9 cellular contexts compared by ENCODE assay signal in the genomic region with DNA sequence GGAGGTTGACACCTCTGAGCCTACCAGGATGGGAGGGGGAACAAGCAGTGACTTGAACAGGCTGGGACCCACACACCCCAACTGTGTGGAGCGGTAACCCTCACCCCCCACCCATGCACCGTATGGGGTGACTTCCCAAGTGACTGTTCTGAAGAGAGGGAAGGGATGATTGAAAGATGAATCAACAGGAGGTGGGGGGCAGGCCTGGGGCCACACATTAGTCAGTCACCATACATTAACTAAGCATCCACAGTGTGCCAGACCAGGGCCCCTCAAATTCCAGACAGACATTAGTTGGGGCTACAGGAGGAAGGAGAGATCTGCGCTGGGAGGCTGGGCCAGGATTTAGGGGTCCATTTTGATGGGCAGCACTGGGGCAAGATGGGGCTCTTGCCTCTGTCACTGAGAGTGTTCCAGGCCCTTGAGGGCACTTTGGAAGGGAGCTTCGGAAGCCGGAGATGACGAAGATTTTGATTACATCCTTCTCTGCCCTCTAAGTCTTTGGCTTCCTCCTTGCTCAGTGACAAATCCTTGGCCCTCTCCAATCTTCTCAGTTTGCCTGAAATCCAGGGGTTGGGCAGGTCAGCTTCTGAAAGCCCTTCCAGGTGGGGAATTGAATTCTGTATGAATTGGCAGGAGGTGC. TPM values are rescaled to one million over a fixed set of nuclear protein-coding genes. Genes with fewer than 3 reads are reported as not detected.
DNase-seq lines count a peak whose midpoint lies in the region; ATAC-seq and TF ChIP-seq lines count a peak whose summit lies in the region.
"Had no signal": no experiment of that assay in that cellular context is flagged by ENCODE, and none has a peak within 500 bp of the region (broad histone marks: within the 10 kb centered on the region; RNA-seq: fewer than 3 reads in every experiment).

No MANE protein-coding gene starts in this region.

- H3K36me3 ChIP-seq in RWPE2 (ENCODE audit: low read depth) (peaks cover 39% of the 10 kb centered on the region), fibroblast of lung (ENCODE audit: control insufficient read depth, insufficient read depth, low read length) (peaks cover 16% of the 10 kb centered on the region), sigmoid colon (no peaks in the 10 kb centered on the region)

- H3K9me3 ChIP-seq in RWPE2 (ENCODE audit: severe bottlenecking), result no peaks in the 10 kb centered on the region
- H3K9me3 ChIP-seq in fibroblast of lung (ENCODE audit: control insufficient read depth, insufficient read depth, low read depth, low read length), result no peaks in the 10 kb centered on the region
- H3K9me3 ChIP-seq in sigmoid colon, result no peaks in the 10 kb centered on the region

- peak overlapping the region; percentile 78 for H3K4me2 ChIP-seq in fibroblast of lung (ENCODE audit: extremely low read depth, insufficient read depth, low read length)

- H3K27ac ChIP-seq in RWPE2 (ENCODE audit: poor library complexity, severe bottlenecking), result peak overlapping the region; percentile 90
- H3K27ac ChIP-seq in fibroblast of lung (ENCODE audit: insufficient read depth, low read length), result peak overlapping the region; percentile 88
- peak overlapping the region; percentile 96 to 100 (median 99) for H3K27ac ChIP-seq in sigmoid colon

- no peak overlapping the region for H2AFZ ChIP-seq in fibroblast of lung (ENCODE audit: low read length)

- H3K27me3 ChIP-seq in RWPE2 (ENCODE audit: insufficient read depth, poor library complexity, severe bottlenecking) (no peaks in the 10 kb centered on the region), fibroblast of lung (ENCODE audit: control insufficient read depth, insufficient read depth, low read length) (no peaks in the 10 kb centered on the region), sigmoid colon (no peaks in the 10 kb centered on the region)

- peak overlapping the region; percentile 84 for H3K9ac ChIP-seq in fibroblast of lung (ENCODE audit: insufficient read depth, low read length)

- peak; percentile 69 for DNase-seq in RWPE2 (ENCODE audit: low spot score)
- DNase-seq in fibroblast of lung (ENCODE audit: low read depth in 2 of 2), result peak in 1 of 2 donors; percentile 46
- DNase-seq in sigmoid colon, result no peak
- no peak for DNase-seq in effector CD4-positive, alpha-beta T cell
- no peak for DNase-seq in NCI-H2171 (lab: John Stamatoyannopoulos, UW)

- intact Hi-C loops in sigmoid colon (cut with DNase I), result loop anchor here (1.0 kb wide), 2 partner anchors 45 to 113 kb away; partner anchors contain the start of gene TUG1

- TF ChIP-seq POLR2A in sigmoid colon (IDR thresholded peaks at IDR 0.05), result no peak

- TF ChIP-seq EP300 in sigmoid colon (IDR thresholded peaks at IDR 0.05), result no peak

- H4K20me1 ChIP-seq in fibroblast of lung (ENCODE audit: control insufficient read depth, extremely low read depth, insufficient read depth, low read length), result no peaks in the 10 kb centered on the region

- ATAC-seq in RWPE2 (ENCODE audit: low read depth) (peak; percentile 38), GM19324 (IDR thresholded peaks at IDR 0.05; ENCODE audit: low FRiP score, unreplicated experiment) (no peak), HG02970 (IDR thresholded peaks at IDR 0.05; ENCODE audit: low FRiP score, unreplicated experiment) (no peak)

- TF ChIP-seq CTCF in GM12875 (IDR thresholded peaks at IDR 0.05; ENCODE audit: borderline replicate concordance, insufficient read depth, low read depth, low read length), result no peak
- no peak for TF ChIP-seq CTCF in RWPE2 (IDR thresholded peaks at IDR 0.05; ENCODE audit: poor library complexity, severe bottlenecking)
- no peak for TF ChIP-seq CTCF in fibroblast of lung (conservative IDR thresholded peaks at IDR 0.05 in 1 of 2, IDR thresholded peaks at IDR 0.05 in 1 of 2; ENCODE audit: low read depth in 1 of 2, low read length in 2 of 2)
- no peak for TF ChIP-seq CTCF in sigmoid colon (IDR thresholded peaks at IDR 0.05)

- H3K4me1 ChIP-seq in RWPE2 (ENCODE audit: insufficient read depth, poor library complexity, severe bottlenecking) (peaks cover 21% of the 10 kb centered on the region), fibroblast of lung (ENCODE audit: control insufficient read depth, extremely low read depth, insufficient read depth, low read length) (peaks cover 24% of the 10 kb centered on the region), sigmoid colon (peaks cover 0 to 59% (median 55%) of the 10 kb centered on the region in 4 donors)

- H3K4me3 ChIP-seq in GM12875 (ENCODE audit: low read depth, low read length), result peak overlapping the region; percentile 64
- H3K4me3 ChIP-seq in RWPE2 (ENCODE audit: severe bottlenecking), result peak overlapping the region; percentile 91
- peak overlapping the region; percentile 67 to 98 (median 90) for H3K4me3 ChIP-seq in fibroblast of lung (replicated peaks in 1 of 4; ENCODE audit: control extremely low read depth in 1 of 4, insufficient read depth in 1 of 4, low read depth in 3 of 4, low read length in 4 of 4)
- H3K4me3 ChIP-seq in sigmoid colon, result peak overlapping the region; percentile 67 to 82 (median 80)

- WGBS in sigmoid colon, 2 donors, result 8 to 52% methylated on average over 6 of the region's 6 CpGs

- H3K79me2 ChIP-seq in fibroblast of lung (ENCODE audit: control insufficient read depth, insufficient read depth, low read length), result peaks cover 57% of the 10 kb centered on the region

RNA-seq across cellular contexts. Expression of gene SMTN, which starts 1.0 kb away (rescaled TPM):
- total RNA-seq in fibroblast of lung (79.4 and 95.1 TPM in 2 replicates), sigmoid colon (1,000 to 10,000 TPM in 3 of 4 donors, 100 to 1,000 TPM in 1; 987 to 1,789 (median 1,228) TPM)
- polyA plus RNA-seq in fibroblast of lung (43.7 and 61.5 TPM in 2 replicates), sigmoid colon (100 to 1,000 TPM in 1 of 3 donors, 10 to 100 TPM in 2; 23.8 to 103 (median 29.4) TPM)
- 79.5 and 122 TPM in 2 replicates for polyA plus RNA-seq in fibroblast of lung (2012)
- polyA minus RNA-seq in fibroblast of lung (ENCODE audit: low replicate concordance), result 126 and 165 TPM in 2 replicates

RNA-seq across cellular contexts. Expression of gene SELENOM, which starts 25.3 kb away (rescaled TPM):
- total RNA-seq in fibroblast of lung (127 and 132 TPM in 2 replicates), sigmoid colon (1,000 to 10,000 TPM in 3 of 4 donors, 100 to 1,000 TPM in 1; 868 to 1,938 (median 1,638) TPM)
- polyA plus RNA-seq in fibroblast of lung (93.5 and 130 TPM in 2 replicates), sigmoid colon (100 to 1,000 TPM in 2 of 3 donors, 10 to 100 TPM in 1; 40.9 to 192 (median 169) TPM)
- polyA plus RNA-seq in fibroblast of lung (2012), result 194 and 266 TPM in 2 replicates
- 41.9 and 111 TPM in 2 replicates for polyA minus RNA-seq in fibroblast of lung (ENCODE audit: low replicate concordance)

RNA-seq across cellular contexts. Expression of gene INPP5J, which starts 40.7 kb away (rescaled TPM):
- total RNA-seq in fibroblast of lung (0.26 and 0.33 TPM in 2 replicates), sigmoid colon (1 to 10 TPM; 1.1 to 2.2 (median 1.8) TPM)
- polyA plus RNA-seq in fibroblast of lung (0.17 and 0.23 TPM in 2 replicates), sigmoid colon (10 to 100 TPM; 11.4 to 15.3 (median 12.5) TPM)
- polyA plus RNA-seq in fibroblast of lung (2012), result 0.44 and 0.45 TPM in 2 replicates
- 0.27 TPM in 1 of 2 replicates, not detected in the other for polyA minus RNA-seq in fibroblast of lung (ENCODE audit: low replicate concordance)

RNA-seq across cellular contexts. Expression of gene PLA2G3, which starts 58.2 kb away (rescaled TPM):
- total RNA-seq in fibroblast of lung (0.33 TPM in 1 of 2 replicates, not detected in the other), sigmoid colon (not detected)
- polyA plus RNA-seq in fibroblast of lung (0.18 and 0.61 TPM in 2 replicates), sigmoid colon (1 to 10 TPM in 1 of 3 donors, not detected in 2; 5.2 TPM)
- polyA plus RNA-seq in fibroblast of lung (2012), result 0.16 and 0.92 TPM in 2 replicates
- 0.43 TPM in 1 of 2 replicates, not detected in the other for polyA minus RNA-seq in fibroblast of lung (ENCODE audit: low replicate concordance)
- total RNA-seq: activated CD8-positive, alpha-beta memory T cell treated with anti-CD3 and anti-CD28 coated beads for 36 hours had no signal

Comparison
In these comparisons a context has a peak if more than half of its experiments do, and no peak if none do; other contexts are left out.
1. RNA of gene SMTN, which starts 1.0 kb away (total RNA-seq): 987 to 1,789 TPM in sigmoid colon; 79.4 to 95.1 TPM in fibroblast of lung; every median in the first group is over 10 times any median in the second.
2. Peak in every context shown above with its lines, with median percentiles within 50 percentile points of each other: H3K4me3 ChIP-seq and H3K27ac ChIP-seq.